In genomic region chr15:45522179-45522930, GRCh38 we compare ENCODE assay signal across 8 cellular contexts.
DNase-seq lines count a peak whose midpoint lies in the region; ATAC-seq and TF ChIP-seq lines count a peak whose summit lies in the region.

TSS of gene SLC30A4 (minus strand) at chr15:45522755. CDS start at chr15:45522354, 401 bp downstream.

- no peak for TF ChIP-seq POLR2A in erythroblast (IDR thresholded peaks at IDR 0.05; ENCODE audit: low read length)

- no peaks in the 10 kb centered on the region for H3K9me3 ChIP-seq in mucosa of stomach (ENCODE audit: control insufficient read depth, low read length)

- peaks cover 17% of the 10 kb centered on the region for H3K4me1 ChIP-seq in mucosa of stomach (ENCODE audit: control insufficient read depth, insufficient read depth, low read length)

- ATAC-seq in HG02852 (IDR thresholded peaks at IDR 0.05; ENCODE audit: unreplicated experiment) = peak; percentile 79

- peak within 1 kb of the TSS; percentile 10 for H3K4me3 ChIP-seq in mucosa of stomach (ENCODE audit: low read length)

- H3K27me3 ChIP-seq in mucosa of stomach (ENCODE audit: control insufficient read depth, insufficient read depth, low read length) = no peaks in the 10 kb centered on the region

- peak within 1 kb of the TSS; percentile 61 for H3K9ac ChIP-seq in mucosa of stomach (ENCODE audit: low read length)

- H3K36me3 ChIP-seq in mucosa of stomach (ENCODE audit: control insufficient read depth, insufficient read depth, low read length) = peaks cover 4% of the 10 kb centered on the region

- DNase-seq in NCI-H510A treated with DMSO at 0.1 percent for 48 hours (lab: John Stamatoyannopoulos, UW) = peak; percentile 24
- DNase-seq in NCI-H510A (lab: John Stamatoyannopoulos, UW) = no peak
- DNase-seq in NCI-H2227 (lab: John Stamatoyannopoulos, UW; ENCODE audit: unreplicated experiment) = peak; percentile 80
- peak; percentile 32 for DNase-seq in activated T-cell treated with anti-CD3 and anti-CD28 coated beads for 48 hours (ENCODE audit: low read depth)
- peak; percentile 45 to 57 for DNase-seq in erythroblast (lab: John Stamatoyannopoulos, UW)
- DNase-seq in stimulated activated CD8-positive, alpha-beta memory T cell treated with anti-CD3 and anti-CD28 coated beads, Interleukin-4, amount 100 ng/mL, for 48 hours = peak; percentile 69
